Comparison of ENCODE assay signal across 7 cellular contexts in genomic region chr7:150406565-150407421, GRCh38. TPM values are rescaled to one million over a fixed set of nuclear protein-coding genes. Genes with fewer than 3 reads are reported as not detected.
DNase-seq lines count a peak whose midpoint lies in the region; ATAC-seq lines count a peak whose summit lies in the region.

No MANE protein-coding gene starts in this region.

- peaks cover 0 to 2% (median 0%) of the 10 kb centered on the region in 7 donors for H3K9me3 Mint-ChIP-seq in naive B cell

- peaks cover 4 to 20% of the 10 kb centered on the region in 2 donors for H3K36me3 Mint-ChIP-seq in naive B cell

- DNase-seq in NCI-H526 treated with DMSO at 0.1 percent for 48 hours (lab: John Stamatoyannopoulos, UW) (peak; percentile 25), naive B cell (peak; percentile 82), NCI-H345 treated with DMSO at 0.1 percent for 48 hours (lab: John Stamatoyannopoulos, UW; ENCODE audit: unreplicated experiment) (no peak), iPS-NIHi7 (ENCODE audit: extremely low spot score) (no peak)
- peak; percentile 48 for DNase-seq in central memory CD4-positive, alpha-beta T cell

- H3K4me1 Mint-ChIP-seq in naive B cell: peaks cover 44 to 68% (median 64%) of the 10 kb centered on the region in 3 donors

- ATAC-seq in GM18861 (IDR thresholded peaks at IDR 0.05; ENCODE audit: unreplicated experiment): peak; percentile 59
- peak; percentile 57 for ATAC-seq in HG02623 (IDR thresholded peaks at IDR 0.05; ENCODE audit: unreplicated experiment)
- ATAC-seq in naive B cell (ENCODE audit: low read depth in 2 of 2): peak; percentile 37 to 39

- H3K27ac Mint-ChIP-seq in naive B cell: peak overlapping the region; percentile 97 to 100 (median 100)

- H3K4me3 Mint-ChIP-seq in naive B cell: peak overlapping the region; percentile 74 to 99 (median 94)

- no peaks in the 10 kb centered on the region for H3K27me3 Mint-ChIP-seq in naive B cell

RNA-seq across cellular contexts. Expression of gene ZNF775, which starts 27.7 kb away (rescaled TPM):
- 1 to 10 TPM; 1.4 to 8.9 (median 4.5) TPM for polyA plus RNA-seq in naive B cell (ENCODE audit: low read depth in 6 of 6)

RNA-seq across cellular contexts. Expression of gene REPIN1, which starts 38.2 kb away (rescaled TPM):
- polyA plus RNA-seq in naive B cell (ENCODE audit: low read depth in 6 of 6): 100 to 1,000 TPM in 1 of 6 donors, 10 to 100 TPM in 5; 46.3 to 115 (median 68.5) TPM

RNA-seq across cellular contexts. Expression of gene GIMAP8, which starts 43.6 kb away (rescaled TPM):
- polyA plus RNA-seq in naive B cell (ENCODE audit: low read depth in 6 of 6): under 1 TPM in 4 of 6 donors, not detected in 2; 0.07 to 0.22 (median 0.08) TPM

Comparison
In these comparisons a context has a peak if more than half of its experiments do, and no peak if none do; other contexts are left out.
1. DNase-seq: peak in NCI-H526 treated with DMSO at 0.1 percent for 48 hours (single experiment), central memory CD4-positive, alpha-beta T cell (single experiment) and naive B cell (single experiment); none in NCI-H345 treated with DMSO at 0.1 percent for 48 hours (single experiment) and iPS-NIHi7 (single experiment).
2. Peak in every context shown above with its lines, with median percentiles within 50 percentile points of each other: ATAC-seq.